ENCODE assay signal across 10 cellular contexts in the genomic region with DNA sequence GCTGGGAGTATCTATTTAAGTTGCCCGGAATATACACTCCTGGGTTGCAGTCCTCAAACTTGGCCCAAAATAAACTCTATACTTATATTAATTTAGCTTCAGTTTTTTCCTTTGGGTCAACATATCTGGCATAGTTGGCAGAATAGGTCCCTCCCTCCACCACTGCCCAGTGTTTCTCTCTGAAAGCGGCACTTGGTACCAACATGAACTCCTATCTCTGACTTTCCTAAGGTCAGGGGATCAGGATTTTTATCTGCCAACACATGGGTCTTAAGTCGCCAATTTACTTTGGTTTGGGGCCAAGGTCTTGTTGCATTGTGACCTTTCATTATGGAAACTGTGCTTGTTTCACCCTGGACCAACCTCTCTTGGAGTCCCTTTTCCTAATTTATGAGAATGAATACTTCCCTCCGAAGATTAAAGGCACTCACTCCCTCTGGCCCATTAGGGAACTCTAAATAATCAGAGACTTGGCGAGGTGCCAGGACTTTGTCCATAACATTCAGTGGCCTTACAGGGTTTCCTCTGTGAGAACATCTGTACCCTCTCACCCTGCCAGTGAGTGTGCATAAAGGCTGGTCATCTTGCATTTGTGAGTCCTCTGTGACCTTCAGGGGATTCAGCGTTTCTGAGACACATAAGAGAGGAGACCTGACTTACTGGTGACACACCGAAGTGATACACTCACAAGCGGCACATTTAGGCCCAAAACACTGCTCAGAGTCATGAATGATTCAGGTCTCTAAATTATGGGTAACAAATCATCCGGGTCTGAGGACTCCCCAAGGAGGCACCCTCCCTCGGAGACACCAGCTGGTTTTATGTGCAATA. TPM values are rescaled to one million over a fixed set of nuclear protein-coding genes. Genes with fewer than 3 reads are reported as not detected.
DNase-seq lines count a peak whose midpoint lies in the region; ATAC-seq and TF ChIP-seq lines count a peak whose summit lies in the region.
"Had no signal": no experiment of that assay in that cellular context is flagged by ENCODE, and none has a peak within 500 bp of the region (broad histone marks: within the 10 kb centered on the region; RNA-seq: fewer than 3 reads in every experiment).

No MANE protein-coding gene starts in this region.

- H3K4me1 ChIP-seq in A673 (ENCODE audit: insufficient read depth, low read length, poor library complexity, severe bottlenecking): peaks cover 18% of the 10 kb centered on the region

- in situ Hi-C loops in KBM-7 (cut with MboI; ENCODE audit: low pct_unique_long_range_greater_than_20kb, low sequenced_read_pairs): no loop called here
- in situ Hi-C loops in astrocyte of the spinal cord (cut with HindIII; ENCODE audit: low sequenced_read_pairs): no loop called here

- 61 to 66% methylated on average over 10 of the region's 10 CpGs for WGBS in lower leg skin, 2 donors

- peak overlapping the region; percentile 40 for H3K27ac ChIP-seq in A673 (ENCODE audit: low read depth, low read length, poor library complexity, severe bottlenecking)
- H3K27ac ChIP-seq: C4-2B had no signal

- no peak overlapping the region for H3K4me3 Mint-ChIP-seq in activated CD8-positive, alpha-beta T cell treated with anti-CD3 and anti-CD28 coated beads for 36 hours
- no peak overlapping the region for H3K4me3 Mint-ChIP-seq in T-cell

- CTCF ChIA-PET in A673 (lab: Charles Lee): interaction anchor here (0.6 kb wide), 1 partner anchor 112 kb away, joined by 3 read pairs; no protein-coding TSS in a partner anchor
- CTCF ChIA-PET in activated CD8-positive, alpha-beta T cell treated with anti-CD3 and anti-CD28 coated beads for 36 hours (lab: Charles Lee): interaction anchor here (0.9 to 2.3 kb wide), 2 partner anchors 91 to 171 kb away, joined by 4 to 15 read pairs; no protein-coding TSS in a partner anchor
- CTCF ChIA-PET in T-cell (lab: Charles Lee): interaction anchor here in 1 of 2 donors (1.7 kb wide), 1 partner anchor 91 kb away, joined by 5 read pairs; no protein-coding TSS in a partner anchor

- H3K36me3 Mint-ChIP-seq in activated CD8-positive, alpha-beta T cell treated with anti-CD3 and anti-CD28 coated beads for 36 hours (ENCODE audit: low read depth): peaks cover 4% of the 10 kb centered on the region
- no peaks in the 10 kb centered on the region for H3K36me3 Mint-ChIP-seq in T-cell

- POLR2A ChIA-PET in A673 (lab: Charles Lee; ENCODE audit: low non-redundant PET): no interaction called here
- POLR2A ChIA-PET in activated CD8-positive, alpha-beta T cell treated with anti-CD3 and anti-CD28 coated beads for 36 hours (lab: Charles Lee): interaction anchor here (0.6 to 1.3 kb wide), 2 partner anchors 47 to 75 kb away, joined by 3 to 4 read pairs; no protein-coding TSS in a partner anchor
- POLR2A ChIA-PET in T-cell (lab: Charles Lee): no interaction called here

- no peak overlapping the region for H3K4me3 ChIP-seq in A673 (ENCODE audit: low read depth, low read length, poor library complexity, severe bottlenecking)
- H3K4me3 ChIP-seq in astrocyte of the spinal cord (ENCODE audit: low read depth, low read length): no peak overlapping the region
- H3K4me3 ChIP-seq in lower leg skin (ENCODE audit: low read depth, poor library complexity, severe bottlenecking): no peak overlapping the region

- H3K36me3 ChIP-seq in A673 (ENCODE audit: insufficient read depth, low read length, poor library complexity, severe bottlenecking): peaks cover 10% of the 10 kb centered on the region

- no peak for TF ChIP-seq POLR2A in lower leg skin (IDR thresholded peaks at IDR 0.05)

- DNase-seq in A673 (ENCODE audit: low spot score) (peak; percentile 47), KBM-7 (peak; percentile 12), astrocyte of the spinal cord (ENCODE audit: low read depth, low spot score) (peak; percentile 22), lower leg skin (ENCODE audit: low spot score in 2 of 2) (peak; percentile 61 to 87), T-cell (no peak)
- no peak for DNase-seq in activated CD8-positive, alpha-beta T cell treated with anti-CD3 and anti-CD28 coated beads for 36 hours
- DNase-seq: T-helper 2 cell had no signal

- no peak overlapping the region for H3K27ac Mint-ChIP-seq in activated CD8-positive, alpha-beta T cell treated with anti-CD3 and anti-CD28 coated beads for 36 hours
- H3K27ac Mint-ChIP-seq in T-cell: no peak overlapping the region

- no peaks in the 10 kb centered on the region for H3K27me3 ChIP-seq in A673 (replicated peaks; ENCODE audit: insufficient read depth, low read depth, low read length, poor library complexity)

- intact Hi-C loops in A673 (cut with micrococcal nuclease; ENCODE audit: unreplicated experiment): no loop called here
- intact Hi-C loops in lower leg skin (cut with DNase I; ENCODE audit: low total_unique reads): no loop called here
- intact Hi-C loops in activated CD8-positive, alpha-beta T cell treated with anti-CD3 and anti-CD28 coated beads for 36 hours (cut with micrococcal nuclease): no loop called here

- no TSS peak for BruUV-seq in A673 (replicated peaks; lab: Mats Ljungman, UMichigan)

- no peak for TF ChIP-seq CTCF in A673 (conservative IDR thresholded peaks at IDR 0.05; ENCODE audit: low read depth, low read length)
- no peak for TF ChIP-seq CTCF in astrocyte of the spinal cord (IDR thresholded peaks at IDR 0.05; ENCODE audit: low read depth, low read length)
- TF ChIP-seq CTCF in lower leg skin (IDR thresholded peaks at IDR 0.05): no peak
- TF ChIP-seq CTCF in activated CD8-positive, alpha-beta T cell treated with anti-CD3 and anti-CD28 coated beads for 36 hours (IDR thresholded peaks at IDR 0.05): no peak

- H3K9me3 Mint-ChIP-seq in activated CD8-positive, alpha-beta T cell treated with anti-CD3 and anti-CD28 coated beads for 36 hours: no peaks in the 10 kb centered on the region
- H3K9me3 Mint-ChIP-seq in T-cell: no peaks in the 10 kb centered on the region

- peaks cover 6% of the 10 kb centered on the region for H3K27me3 Mint-ChIP-seq in activated CD8-positive, alpha-beta T cell treated with anti-CD3 and anti-CD28 coated beads for 36 hours
- H3K27me3 Mint-ChIP-seq in T-cell: peaks cover 0 to 2% of the 10 kb centered on the region in 2 donors

- no peak for ATAC-seq in HG02970 (IDR thresholded peaks at IDR 0.05; ENCODE audit: low FRiP score, unreplicated experiment)
- ATAC-seq in HG02610 (IDR thresholded peaks at IDR 0.05; ENCODE audit: unreplicated experiment): no peak
- no peak for ATAC-seq in activated CD8-positive, alpha-beta T cell treated with anti-CD3 and anti-CD28 coated beads for 36 hours
- ATAC-seq in T-cell (replicated peaks in 1 of 4): no peak

- H3K4me1 Mint-ChIP-seq in activated CD8-positive, alpha-beta T cell treated with anti-CD3 and anti-CD28 coated beads for 36 hours (ENCODE audit: low read depth): peaks cover 15% of the 10 kb centered on the region
- H3K4me1 Mint-ChIP-seq in T-cell: peaks cover 10 to 17% (median 16%) of the 10 kb centered on the region in 3 donors

- no peaks in the 10 kb centered on the region for H3K9me3 ChIP-seq in A673 (ENCODE audit: low read depth, low read length, poor library complexity, severe bottlenecking)

RNA-seq across cellular contexts. Expression of gene FKBP9, which starts 19.7 kb away (rescaled TPM):
- total RNA-seq in A673 (2021) (28.6 and 39.1 TPM in 2 replicates), lower leg skin (100 to 1,000 TPM in 3 of 4 donors, 10 to 100 TPM in 1; 81.8 to 164 (median 130) TPM), T-cell (1 to 10 TPM in 3 of 5 donors, not detected in 2; 1.1 to 1.9 (median 1.6) TPM)
- under 1 TPM in 1 of 2 experiments, not detected in 1; 0.47 TPM for total RNA-seq in activated CD8-positive, alpha-beta T cell treated with anti-CD3 and anti-CD28 coated beads for 36 hours

RNA-seq across cellular contexts. Expression of gene KBTBD2, which starts 46.0 kb away (rescaled TPM):
- total RNA-seq in A673 (2021) (48.7 and 51.0 TPM in 2 replicates), lower leg skin (10 to 100 TPM; 24.3 to 38.9 (median 35.5) TPM), T-cell (100 to 1,000 TPM in 1 of 5 donors, 10 to 100 TPM in 4; 46.5 to 108 (median 55.2) TPM)
- total RNA-seq in activated CD8-positive, alpha-beta T cell treated with anti-CD3 and anti-CD28 coated beads for 36 hours: 10 to 100 TPM; 22.4 to 23.0 TPM

Comparison
In these comparisons a context has a peak if more than half of its experiments do, and no peak if none do; other contexts are left out.
1. DNase-seq: peak in A673 (single experiment), KBM-7 (single experiment), astrocyte of the spinal cord (single experiment) and lower leg skin (2 of 2); none in activated CD8-positive, alpha-beta T cell treated with anti-CD3 and anti-CD28 coated beads for 36 hours (single experiment) and T-cell (0 of 34).
2. RNA of gene FKBP9, which starts 19.7 kb away (total RNA-seq): 81.8 to 164 TPM in lower leg skin and 28.6 to 39.1 TPM in A673; 1.1 to 1.9 TPM in T-cell and 0.47 TPM in activated CD8-positive, alpha-beta T cell treated with anti-CD3 and anti-CD28 coated beads for 36 hours; every median in the first group is over 10 times any median in the second.